ENCODE assay signal across 15 cellular contexts in the genomic region with DNA sequence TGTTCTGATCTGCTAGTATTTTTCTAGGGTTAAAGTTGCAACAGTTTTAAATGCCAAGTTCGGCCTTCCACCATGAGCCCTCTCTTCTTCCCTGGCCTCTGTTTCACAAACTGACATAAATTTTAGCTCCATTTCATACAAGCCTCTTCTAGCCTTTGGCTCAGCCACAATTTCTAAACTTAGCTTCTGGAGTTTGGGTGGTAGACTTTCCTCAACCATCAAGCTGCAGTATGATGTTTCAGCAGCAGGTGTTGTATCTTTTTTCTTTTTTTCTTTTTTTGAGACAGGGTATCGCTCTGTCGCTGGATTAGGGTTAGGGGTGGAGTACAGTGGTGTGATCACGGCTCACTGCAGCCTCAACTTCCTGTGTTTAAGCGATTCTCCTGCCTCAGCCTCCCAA. TPM values are rescaled to one million over a fixed set of nuclear protein-coding genes. Genes with fewer than 3 reads are reported as not detected.
DNase-seq lines count a peak whose midpoint lies in the region; ATAC-seq, FAIRE-seq and TF ChIP-seq lines count a peak whose summit lies in the region.
"Had no signal": no experiment of that assay in that cellular context is flagged by ENCODE, and none has a peak within 500 bp of the region (broad histone marks: within the 10 kb centered on the region; RNA-seq: fewer than 3 reads in every experiment).

No MANE protein-coding gene starts in this region.

- H3K9me3 Mint-ChIP-seq in brain (no peaks in the 10 kb centered on the region), progenitor cell of endocrine pancreas (ENCODE audit: low read depth) (no peaks in the 10 kb centered on the region)
- no peaks in the 10 kb centered on the region for H3K9me3 Mint-ChIP-seq in activated naive CD4-positive, alpha-beta T cell treated with anti-CD3 and anti-CD28 coated beads, Interleukin-2, amount 10 ng/mL, durations not matched to agents 7 days and 5 days
- H3K9me3 Mint-ChIP-seq: CD4-positive, alpha-beta memory T cell had no signal

- TSS peak; percentile 11 for BruUV-seq in GM12878 (replicated peaks; lab: Mats Ljungman, UMichigan)

- POLR2A ChIA-PET in GM12878 (lab: Charles Lee), result no interaction called here

- H3K9ac ChIP-seq in GM12878 (ENCODE audit: control insufficient read depth, insufficient read depth, low read length), result no peak overlapping the region

- no peak for FAIRE-seq in GM12878 (lab: Jason Lieb, UNC)
- FAIRE-seq: A549, GM12891, H1 had no signal

- H3K36me3 Mint-ChIP-seq in brain (peaks cover 51% of the 10 kb centered on the region), progenitor cell of endocrine pancreas (ENCODE audit: insufficient read depth) (peaks cover 11% of the 10 kb centered on the region)
- peaks cover 37% of the 10 kb centered on the region for H3K36me3 Mint-ChIP-seq in activated naive CD4-positive, alpha-beta T cell treated with anti-CD3 and anti-CD28 coated beads, Interleukin-2, amount 10 ng/mL, durations not matched to agents 7 days and 5 days

- H3K27ac ChIP-seq in GM12878 (ENCODE audit: control insufficient read depth, insufficient read depth), result no peak overlapping the region
- H3K27ac ChIP-seq: A549, C4-2B had no signal

- H3K27me3 ChIP-seq in GM12878 (replicated peaks in 1 of 2; ENCODE audit: control insufficient read depth in 2 of 2, insufficient read depth in 2 of 2, low read length in 1 of 2), result no peaks in the 10 kb centered on the region
- H3K27me3 ChIP-seq: BE2C had no signal

- in situ Hi-C loops in GM12878 (cut with MboI), result no loop called here

- no peak for TF ChIP-seq RAD21 in GM12878 (IDR thresholded peaks at IDR 0.05; ENCODE audit: insufficient read depth, low read depth, low read length)

- H3K4me1 ChIP-seq in GM12878 (ENCODE audit: control insufficient read depth, insufficient read depth, low read length), result no peaks in the 10 kb centered on the region
- H3K4me1 ChIP-seq: A549, BE2C, HAP-1 had no signal

- SMC1A ChIA-PET in GM12878 (lab: Charles Lee; ENCODE audit: uncharacterized antibody, unreplicated experiment), result interaction anchor here (0.5 kb wide), 1 partner anchor 914 kb away, joined by 3 read pairs; no protein-coding TSS in a partner anchor

- no peak for TF ChIP-seq POLR2A in GM12878 (IDR thresholded peaks at IDR 0.05; ENCODE audit: low read depth, low read length)

- no peak overlapping the region for H3K4me3 ChIP-seq in GM12878
- H3K4me3 ChIP-seq: A549, HAP-1 had no signal

- H3K27ac Mint-ChIP-seq in brain, result peak overlapping the region in 3 of 5 experiments; percentile 14 to 56 (median 51)
- H3K27ac Mint-ChIP-seq in progenitor cell of endocrine pancreas, result peak overlapping the region; percentile 22
- no peak overlapping the region for H3K27ac Mint-ChIP-seq in activated naive CD4-positive, alpha-beta T cell treated with anti-CD3 and anti-CD28 coated beads, Interleukin-2, amount 10 ng/mL, durations not matched to agents 7 days and 5 days

- WGBS in GM12878 (ENCODE audit: insufficient coverage, insufficient replicate concordance, low lambda C conversion rate, missing lambda C conversion rate), result 95% methylated on average over 5 of the region's 5 CpGs

- TF ChIP-seq EP300 in GM12878 (IDR thresholded peaks at IDR 0.05; ENCODE audit: borderline replicate concordance in 1 of 2, control insufficient read depth in 1 of 2, low read depth in 2 of 2, low read length in 2 of 2), result no peak

- H3K4me2 ChIP-seq in GM12878 (ENCODE audit: control insufficient read depth, insufficient read depth), result no peak overlapping the region
- H3K4me2 ChIP-seq: A549 had no signal

- intact Hi-C loops in GM12878 (cut with micrococcal nuclease; ENCODE audit: unreplicated experiment), result no loop called here

- no peak overlapping the region for H3K4me3 Mint-ChIP-seq in brain
- no peak overlapping the region for H3K4me3 Mint-ChIP-seq in progenitor cell of endocrine pancreas (ENCODE audit: low read depth)
- H3K4me3 Mint-ChIP-seq in activated naive CD4-positive, alpha-beta T cell treated with anti-CD3 and anti-CD28 coated beads, Interleukin-2, amount 10 ng/mL, durations not matched to agents 7 days and 5 days, result no peak overlapping the region
- H3K4me3 Mint-ChIP-seq: CD4-positive, alpha-beta memory T cell had no signal

- CTCF ChIA-PET in GM12878 (lab: Yijun Ruan, JAX), result interaction anchor here (2.0 kb wide), 1 partner anchor 35 kb away, joined by 4 read pairs; no protein-coding TSS in a partner anchor
- CTCF ChIA-PET in activated naive CD4-positive, alpha-beta T cell treated with anti-CD3 and anti-CD28 coated beads, Interleukin-2, amount 10 ng/mL, durations not matched to agents 7 days and 5 days (lab: Charles Lee), result interaction anchor here (0.8 kb wide), 1 partner anchor 11 kb away, joined by 3 read pairs; no protein-coding TSS in a partner anchor

- RAD21 ChIA-PET in GM12878 (lab: Charles Lee; ENCODE audit: unreplicated experiment), result no interaction called here

- no peaks in the 10 kb centered on the region for H4K20me1 ChIP-seq in GM12878 (ENCODE audit: control insufficient read depth, insufficient read depth)

- H3K4me1 Mint-ChIP-seq in brain (no peaks in the 10 kb centered on the region), progenitor cell of endocrine pancreas (ENCODE audit: low read depth) (peaks cover 2% of the 10 kb centered on the region)
- no peaks in the 10 kb centered on the region for H3K4me1 Mint-ChIP-seq in activated naive CD4-positive, alpha-beta T cell treated with anti-CD3 and anti-CD28 coated beads, Interleukin-2, amount 10 ng/mL, durations not matched to agents 7 days and 5 days

- H3K9me3 ChIP-seq in GM12878 (replicated peaks; ENCODE audit: control insufficient read depth, insufficient read depth, low read length), result no peaks in the 10 kb centered on the region
- H3K9me3 ChIP-seq: A549, BE2C, HAP-1 had no signal

- TF ChIP-seq CTCF in GM12878 (IDR thresholded peaks at IDR 0.05 in 2 of 3, conservative IDR thresholded peaks at IDR 0.05 in 1 of 3; ENCODE audit: control insufficient read depth in 2 of 3, extremely low read depth in 1 of 3, insufficient read depth in 1 of 3, low read depth in 3 of 3, low read length in 3 of 3) (no peak), brain (conservative IDR thresholded peaks at IDR 0.05) (no peak), progenitor cell of endocrine pancreas (IDR thresholded peaks at IDR 0.05; ENCODE audit: unreplicated experiment) (no peak)

- H3K36me3 ChIP-seq in GM12878 (ENCODE audit: control insufficient read depth in 2 of 2, insufficient read depth in 2 of 2, low read length in 1 of 2), result peaks cover 8 to 15% of the 10 kb centered on the region in 2 experiments; a peak in 3 of 4 replicates

- no peaks in the 10 kb centered on the region for H3K79me2 ChIP-seq in GM12878 (ENCODE audit: control insufficient read depth, insufficient read depth, low read length)

- DNase-seq in GM12878 (ENCODE audit: low read depth, low spot score) (no peak), myocyte (ENCODE audit: low read depth) (peak; percentile 63), progenitor cell of endocrine pancreas (ENCODE audit: low spot score, unreplicated experiment) (no peak), cerebellar cortex (ENCODE audit: low spot score) (no peak)
- DNase-seq in activated naive CD4-positive, alpha-beta T cell treated with anti-CD3 and anti-CD28 coated beads, Interleukin-2, amount 10 ng/mL, durations not matched to agents 7 days and 5 days, result no peak
- DNase-seq: BE2C; CD4-positive, alpha-beta memory T cell; DMS79 had no signal

- H2AFZ ChIP-seq in GM12878 (ENCODE audit: control insufficient read depth, low read depth, low read length), result no peak overlapping the region

- ATAC-seq in GM12878 (no peak), GM21381 (IDR thresholded peaks at IDR 0.05; ENCODE audit: unreplicated experiment) (no peak)
- ATAC-seq: A549 had no signal

- H3K27me3 Mint-ChIP-seq in brain (no peaks in the 10 kb centered on the region), progenitor cell of endocrine pancreas (no peaks in the 10 kb centered on the region)
- no peaks in the 10 kb centered on the region for H3K27me3 Mint-ChIP-seq in activated naive CD4-positive, alpha-beta T cell treated with anti-CD3 and anti-CD28 coated beads, Interleukin-2, amount 10 ng/mL, durations not matched to agents 7 days and 5 days
- H3K27me3 Mint-ChIP-seq: CD4-positive, alpha-beta memory T cell had no signal

RNA-seq across cellular contexts. Expression of gene SETD3, which starts 29.4 kb away (rescaled TPM):
- total RNA-seq in GM12878 (2013; cell fraction: nucleolus; rRNA removed), result 33.3 and 35.2 TPM in 2 replicates
- 31.4 and 39.8 TPM in 2 replicates for total RNA-seq in GM12878 (2014; rRNA removed)
- 43.9 and 44.1 TPM in 2 replicates for total RNA-seq in GM12878 (2014; rRNA removed; fragmentation: Illumina TruSeq; extraction: Trizol)
- total RNA-seq in GM12878 (2021), result 39.7 and 40.2 TPM in 2 replicates
- 15.2 TPM for polyA plus RNA-seq in GM12878 (2011; ENCODE audit: low read depth)
- polyA plus RNA-seq in GM12878 (2011; rRNA removed), result 32.0 and 32.1 TPM in 2 replicates
- 20.6 and 23.2 TPM in 2 replicates for polyA plus RNA-seq in GM12878 (2011; cell fraction: cytosol; rRNA removed)
- 17.7 and 17.9 TPM in 2 replicates for polyA plus RNA-seq in GM12878 (2011; cell fraction: nucleus; rRNA removed)
- polyA plus RNA-seq in GM12878 (2012), result 18.2 and 22.5 TPM in 2 replicates
- polyA plus RNA-seq in GM12878 (2014; fragmentation: Illumina TruSeq; extraction: Trizol), result 42.6 and 49.4 TPM in 2 replicates
- polyA plus RNA-seq in GM12878 (2014; fragmentation: Nextera tagmentation; extraction: Ambion mirVana), result 10 to 100 TPM; 11.3 to 17.3 TPM
- polyA plus RNA-seq in GM12878 (2014; rRNA removed), result 23.5 and 33.3 TPM in 2 replicates
- 10 to 100 TPM; 41.3 to 44.2 TPM for polyA plus RNA-seq in GM12878 (2016; fragmentation: Nextera tagmentation; extraction: Ambion mirVana)
- polyA minus RNA-seq in GM12878 (2011; rRNA and poly(A)+ RNA removed), result 35.9 and 41.7 TPM in 2 replicates
- 24.3 and 27.6 TPM in 2 replicates for polyA minus RNA-seq in GM12878 (2011; cell fraction: cytosol; rRNA and poly(A)+ RNA removed)
- polyA minus RNA-seq in GM12878 (2011; cell fraction: nucleus; rRNA and poly(A)+ RNA removed), result 16.4 and 22.9 TPM in 2 replicates
- 41.2 TPM for polyA plus RNA-seq in brain (ENCODE audit: insufficient read depth, low read depth, low replicate concordance)
- 118 and 149 TPM in 2 replicates for total RNA-seq in myocyte
- 46.8 TPM for polyA plus RNA-seq in myocyte (2012)
- 46.0 and 51.7 TPM in 2 replicates for total RNA-seq in progenitor cell of endocrine pancreas

RNA-seq across cellular contexts. Expression of gene CCNK, which starts 30.0 kb away (rescaled TPM):
- 120 and 141 TPM in 2 replicates for total RNA-seq in GM12878 (2013; cell fraction: nucleolus; rRNA removed)
- total RNA-seq in GM12878 (2014; rRNA removed) (22.4 and 23.1 TPM in 2 replicates), GM12878 (2014; rRNA removed; fragmentation: Illumina TruSeq; extraction: Trizol) (14.1 and 18.3 TPM in 2 replicates), GM12878 (2021) (74.6 and 83.1 TPM in 2 replicates), myocyte (18.6 and 20.8 TPM in 2 replicates), progenitor cell of endocrine pancreas (64.1 and 64.8 TPM in 2 replicates)
- polyA plus RNA-seq in GM12878 (2011; ENCODE audit: low read depth), result 38.0 TPM
- polyA plus RNA-seq in GM12878 (2011; rRNA removed) (10.0 and 10.8 TPM in 2 replicates), GM12878 (2014; fragmentation: Illumina TruSeq; extraction: Trizol) (85.1 and 88.0 TPM in 2 replicates), GM12878 (2014; fragmentation: Nextera tagmentation; extraction: Ambion mirVana) (10 to 100 TPM; 15.5 to 21.2 TPM), GM12878 (2014; rRNA removed) (22.5 TPM in 2 replicates), GM12878 (2016; fragmentation: Nextera tagmentation; extraction: Ambion mirVana) (10 to 100 TPM; 31.2 to 32.6 TPM), brain (ENCODE audit: insufficient read depth, low read depth, low replicate concordance) (48.7 TPM)
- polyA plus RNA-seq in GM12878 (2011; cell fraction: cytosol; rRNA removed), result 19.7 and 25.6 TPM in 2 replicates
- polyA plus RNA-seq in GM12878 (2011; cell fraction: nucleus; rRNA removed), result 24.8 and 29.0 TPM in 2 replicates
- polyA plus RNA-seq in GM12878 (2012), result 53.6 and 58.8 TPM in 2 replicates
- 24.2 and 25.2 TPM in 2 replicates for polyA minus RNA-seq in GM12878 (2011; rRNA and poly(A)+ RNA removed)
- polyA minus RNA-seq in GM12878 (2011; cell fraction: cytosol; rRNA and poly(A)+ RNA removed), result 19.4 and 24.3 TPM in 2 replicates
- 33.4 and 37.2 TPM in 2 replicates for polyA minus RNA-seq in GM12878 (2011; cell fraction: nucleus; rRNA and poly(A)+ RNA removed)
- polyA plus RNA-seq in myocyte (2012), result 38.2 TPM
